ENCODE assay signal across 8 cellular contexts in genomic region chr15:75640483-75641175, GRCh38. TPM values are rescaled to one million over a fixed set of nuclear protein-coding genes. Genes with fewer than 3 reads are reported as not detected.
A peak's percentile ranks its signal among the peaks of the same experiment; 100 is the strongest.
DNase-seq lines count a peak whose midpoint lies in the region; TF ChIP-seq lines count a peak whose summit lies in the region.

No MANE protein-coding gene starts in this region.

- peaks cover 9% of the 10 kb centered on the region for H3F3A ChIP-seq in smooth muscle cell (ENCODE audit: low read depth)

- H2AFZ ChIP-seq in smooth muscle cell (ENCODE audit: low read depth) = peak overlapping the region; percentile 62

- DNase-seq in GM06990 (ENCODE audit: extremely low read depth, insufficient read length) (peak; percentile 30), HAP-1 (ENCODE audit: low spot score in 2 of 2) (peak; percentile 78 to 90), LoVo (ENCODE audit: low spot score) (peak; percentile 64), SK-N-MC (ENCODE audit: low read depth, low spot score) (peak; percentile 65), ascending aorta (ENCODE audit: low spot score in 2 of 2) (no peak), smooth muscle cell (lab: John Stamatoyannopoulos, UW; ENCODE audit: unreplicated experiment) (peak; percentile 62), NCI-H187 treated with DMSO at 0.1 percent for 48 hours (lab: John Stamatoyannopoulos, UW) (no peak)

- H3K27ac ChIP-seq in SK-N-MC (peak overlapping the region; percentile 81), ascending aorta (peak overlapping the region; percentile 88 to 95), iPS-18a (ENCODE audit: low read length) (peak overlapping the region; percentile 64), smooth muscle cell (ENCODE audit: low read depth) (peak overlapping the region; percentile 58)

- H3K4me1 ChIP-seq in HAP-1 = peaks cover 10% of the 10 kb centered on the region
- H3K4me1 ChIP-seq in ascending aorta = peaks cover 9 to 32% of the 10 kb centered on the region in 2 donors
- H3K4me1 ChIP-seq in iPS-18a (ENCODE audit: control insufficient read depth, low read depth, low read length) = peaks cover 7% of the 10 kb centered on the region
- H3K4me1 ChIP-seq in smooth muscle cell (ENCODE audit: low read depth) = peaks cover 7% of the 10 kb centered on the region

- peak overlapping the region; percentile 85 for H3K4me2 ChIP-seq in smooth muscle cell

- H3K9ac ChIP-seq in SK-N-MC (ENCODE audit: insufficient read length) (peak overlapping the region; percentile 84), iPS-18a (ENCODE audit: low read length) (peak overlapping the region; percentile 99), smooth muscle cell (ENCODE audit: low read depth) (peak overlapping the region; percentile 61)

- H3K36me3 ChIP-seq in GM06990 (ENCODE audit: control insufficient read depth, insufficient read depth, low read length) = no peaks in the 10 kb centered on the region
- peaks cover 19% of the 10 kb centered on the region for H3K36me3 ChIP-seq in HAP-1 (replicated peaks)
- peaks cover 4% of the 10 kb centered on the region; the same call in 1 of the 2 replicates for H3K36me3 ChIP-seq in SK-N-MC (ENCODE audit: insufficient read depth, low read length)
- peaks cover 0 to 3% of the 10 kb centered on the region in 2 donors for H3K36me3 ChIP-seq in ascending aorta
- peaks cover 3% of the 10 kb centered on the region for H3K36me3 ChIP-seq in iPS-18a (ENCODE audit: control insufficient read depth, low read depth, low read length)
- H3K36me3 ChIP-seq in smooth muscle cell (ENCODE audit: low read depth) = no peaks in the 10 kb centered on the region

- H3K9me3 ChIP-seq in HAP-1 (no peaks in the 10 kb centered on the region), SK-N-MC (ENCODE audit: low read depth, low read length) (no peaks in the 10 kb centered on the region), ascending aorta (no peaks in the 10 kb centered on the region), iPS-18a (ENCODE audit: control insufficient read depth, low read depth, low read length) (no peaks in the 10 kb centered on the region), smooth muscle cell (replicated peaks; ENCODE audit: low read depth) (no peaks in the 10 kb centered on the region)

- intact Hi-C loops in ascending aorta (cut with DNase I) = loop anchor here (1.0 kb wide), 2 partner anchors 21 to 98 kb away; no protein-coding TSS in a partner anchor

- H3K4me3 ChIP-seq in GM06990 (replicated peaks; ENCODE audit: low read depth, low read length) = peak overlapping the region; percentile 99
- peak overlapping the region; percentile 87 for H3K4me3 ChIP-seq in HAP-1
- H3K4me3 ChIP-seq in SK-N-MC = peak overlapping the region; percentile 91
- peak overlapping the region; percentile 82 to 94 for H3K4me3 ChIP-seq in ascending aorta
- H3K4me3 ChIP-seq in iPS-18a (ENCODE audit: low read length) = peak overlapping the region; percentile 91
- H3K4me3 ChIP-seq in smooth muscle cell = peak overlapping the region; percentile 65

- WGBS in smooth muscle cell (ENCODE audit: low lambda C conversion rate) = 8% methylated on average over 17 of the region's 17 CpGs

- H3K79me2 ChIP-seq in smooth muscle cell (ENCODE audit: low read depth) = peaks cover 31% of the 10 kb centered on the region

- in situ Hi-C loops in HAP-1 (cut with MboI; ENCODE audit: low sequenced_read_pairs) = no loop called here

- peaks cover 23% of the 10 kb centered on the region for H4K20me1 ChIP-seq in smooth muscle cell (ENCODE audit: low read depth)

- TF ChIP-seq CTCF in GM06990 (IDR thresholded peaks at IDR 0.05; ENCODE audit: insufficient read depth, low read length, poor library complexity, severe bottlenecking) = peak; percentile 55
- peak in 2 of 3 experiments; percentile 3 to 18 for TF ChIP-seq CTCF in ascending aorta (IDR thresholded peaks at IDR 0.05)
- no peak for TF ChIP-seq CTCF in smooth muscle cell (IDR thresholded peaks at IDR 0.05; ENCODE audit: borderline replicate concordance, insufficient read depth, poor library complexity, severe bottlenecking)

- no peaks in the 10 kb centered on the region for H3K27me3 ChIP-seq in GM06990 (replicated peaks; ENCODE audit: control insufficient read depth, insufficient read depth, low read length)
- no peaks in the 10 kb centered on the region for H3K27me3 ChIP-seq in HAP-1 (ENCODE audit: low read depth)
- no peaks in the 10 kb centered on the region for H3K27me3 ChIP-seq in ascending aorta
- peaks cover 4% of the 10 kb centered on the region for H3K27me3 ChIP-seq in iPS-18a (ENCODE audit: control insufficient read depth, insufficient read depth, low read length)
- H3K27me3 ChIP-seq in smooth muscle cell (ENCODE audit: low read depth) = no peaks in the 10 kb centered on the region

RNA-seq across cellular contexts. Expression of gene IMP3, which starts 0.6 kb away (rescaled TPM):
- total RNA-seq in ascending aorta = 159 TPM
- 54.1 and 55.6 TPM in 2 replicates for total RNA-seq in smooth muscle cell
- 56.7 and 57.5 TPM in 2 replicates for polyA plus RNA-seq in smooth muscle cell

RNA-seq across cellular contexts. Expression of gene SNX33, which starts 7.1 kb away (rescaled TPM):
- total RNA-seq in ascending aorta = 53.5 TPM
- 9.7 and 13.6 TPM in 2 replicates for total RNA-seq in smooth muscle cell
- polyA plus RNA-seq in smooth muscle cell = 14.2 and 19.2 TPM in 2 replicates

RNA-seq across cellular contexts. Expression of gene SNUPN, which starts 15.1 kb away (rescaled TPM):
- total RNA-seq in ascending aorta (6.7 TPM), smooth muscle cell (15.2 and 20.7 TPM in 2 replicates)
- 24.0 and 26.7 TPM in 2 replicates for polyA plus RNA-seq in smooth muscle cell

Comparison
In these comparisons a context has a peak if more than half of its experiments do, and no peak if none do; other contexts are left out.
1. DNase-seq: peak in GM06990 (single experiment), HAP-1 (2 of 2), LoVo (single experiment), SK-N-MC (single experiment) and smooth muscle cell (single experiment); none in ascending aorta (0 of 2) and NCI-H187 treated with DMSO at 0.1 percent for 48 hours (single experiment).
2. Peak in every context shown above with its lines, with median percentiles within 50 percentile points of each other: H3K4me3 ChIP-seq, H3K27ac ChIP-seq and H3K9ac ChIP-seq.